8 cellular contexts compared by ENCODE assay signal in the genomic region with DNA sequence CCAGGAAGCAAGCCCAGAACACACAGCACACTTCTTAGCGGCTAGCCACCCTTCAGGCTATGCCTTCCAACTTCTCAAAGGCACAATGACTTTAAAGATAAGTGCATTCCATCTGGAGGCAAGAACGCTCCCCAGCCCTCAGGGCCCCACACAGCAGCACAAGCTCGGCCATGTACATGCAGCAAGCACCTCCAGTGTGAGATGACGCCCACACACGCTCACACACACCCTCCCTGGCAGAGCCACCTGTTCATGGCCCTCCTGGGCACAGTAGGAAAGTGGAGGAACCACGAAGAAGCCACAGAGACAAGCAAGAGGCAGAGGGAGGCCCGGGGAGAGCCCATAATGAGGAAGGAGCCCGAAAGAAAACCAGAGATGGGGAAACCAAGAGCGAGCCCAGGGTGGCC. TPM values are rescaled to one million over a fixed set of nuclear protein-coding genes. Genes with fewer than 3 reads are reported as not detected.
DNase-seq lines count a peak whose midpoint lies in the region; ATAC-seq and TF ChIP-seq lines count a peak whose summit lies in the region.

No MANE protein-coding gene starts in this region.

- CTCF ChIA-PET in CD4-positive, alpha-beta memory T cell (lab: Charles Lee; ENCODE audit: partially characterized antibody) = interaction anchor here (1.3 to 2.7 kb wide), 2 partner anchors 12 to 17 kb away, joined by 3 to 14 read pairs; no protein-coding TSS in a partner anchor

- peak overlapping the region; percentile 32 for H3K27ac ChIP-seq in CD4-positive, alpha-beta memory T cell (ENCODE audit: low read depth, low read length)
- H3K27ac ChIP-seq in gastroesophageal sphincter (peak overlapping the region in 3 of 4 donors; percentile 78 to 82 (median 78)), stomach (peak overlapping the region; percentile 83 to 92 (median 89))

- H3K27me3 ChIP-seq in CD4-positive, alpha-beta memory T cell (ENCODE audit: insufficient read depth, low read length) = no peaks in the 10 kb centered on the region
- H3K27me3 ChIP-seq in gastroesophageal sphincter (no peaks in the 10 kb centered on the region), stomach (no peaks in the 10 kb centered on the region)

- POLR2A ChIA-PET in CD4-positive, alpha-beta memory T cell (lab: Charles Lee; ENCODE audit: partially characterized antibody) = interaction anchor here (1.1 to 3.1 kb wide), 4 partner anchors 9 to 303 kb away, joined by 3 to 12 read pairs (median 4); partner anchors contain the start of genes BIN1 and MAP3K2

- peaks cover 19 to 56% (median 42%) of the 10 kb centered on the region in 4 donors for H3K4me1 Mint-ChIP-seq in CD4-positive, alpha-beta memory T cell
- peaks cover 38% of the 10 kb centered on the region for H3K4me1 Mint-ChIP-seq in activated CD4-positive, alpha-beta T cell treated with anti-CD3 and anti-CD28 coated beads, Interleukin-2, amount 10 ng/mL, durations not matched to agents 24 days and 14 days

- H3K36me3 ChIP-seq in CD4-positive, alpha-beta memory T cell (ENCODE audit: insufficient read depth, low read length) = no peaks in the 10 kb centered on the region
- H3K36me3 ChIP-seq in gastroesophageal sphincter = no peaks in the 10 kb centered on the region
- H3K36me3 ChIP-seq in stomach = no peaks in the 10 kb centered on the region

- TF ChIP-seq POLR2A in gastroesophageal sphincter (IDR thresholded peaks at IDR 0.05) (no peak), stomach (IDR thresholded peaks at IDR 0.05) (no peak)

- no peaks in the 10 kb centered on the region for H3K27me3 Mint-ChIP-seq in CD4-positive, alpha-beta memory T cell
- peaks cover 5% of the 10 kb centered on the region for H3K27me3 Mint-ChIP-seq in activated CD4-positive, alpha-beta T cell treated with anti-CD3 and anti-CD28 coated beads, Interleukin-2, amount 10 ng/mL, durations not matched to agents 24 days and 14 days

- TF ChIP-seq EP300 in gastroesophageal sphincter (IDR thresholded peaks at IDR 0.05) (no peak), stomach (IDR thresholded peaks at IDR 0.05) (no peak)

- H3K9me3 ChIP-seq in CD4-positive, alpha-beta memory T cell (ENCODE audit: control insufficient read depth in 1 of 2, low read length in 2 of 2) = no peaks in the 10 kb centered on the region
- no peaks in the 10 kb centered on the region for H3K9me3 ChIP-seq in gastroesophageal sphincter
- no peaks in the 10 kb centered on the region for H3K9me3 ChIP-seq in stomach

- H3K4me3 Mint-ChIP-seq in CD4-positive, alpha-beta memory T cell = peak overlapping the region in 5 of 8 donors; percentile 17 to 68 (median 54)
- H3K4me3 Mint-ChIP-seq in activated CD4-positive, alpha-beta T cell treated with anti-CD3 and anti-CD28 coated beads, Interleukin-2, amount 10 ng/mL, durations not matched to agents 24 days and 14 days = peak overlapping the region; percentile 25

- TF ChIP-seq CTCF in gastroesophageal sphincter (IDR thresholded peaks at IDR 0.05) = no peak
- no peak for TF ChIP-seq CTCF in stomach (IDR thresholded peaks at IDR 0.05)

- 45 to 100% methylated on average over 1 to 2 of the region's 9 CpGs for WGBS in gastroesophageal sphincter (ENCODE audit: low coverage in 1 of 2), 2 donors
- WGBS in stomach, 5 donors = 27 to 44% (median 33%) methylated on average over 8 to 9 of the region's 9 CpGs

- H3K9me3 Mint-ChIP-seq in CD4-positive, alpha-beta memory T cell = no peaks in the 10 kb centered on the region
- H3K9me3 Mint-ChIP-seq in activated CD4-positive, alpha-beta T cell treated with anti-CD3 and anti-CD28 coated beads, Interleukin-2, amount 10 ng/mL, durations not matched to agents 24 days and 14 days = no peaks in the 10 kb centered on the region

- DNase-seq in CD4-positive, alpha-beta memory T cell = no peak
- DNase-seq in activated CD4-positive, alpha-beta T cell treated with anti-CD3 and anti-CD28 coated beads, Interleukin-2, amount 10 ng/mL, durations not matched to agents 24 days and 14 days = peak; percentile 68
- peak; percentile 74 for DNase-seq in stomach
- DNase-seq in NCI-H748 treated with DMSO at 0.1 percent for 48 hours (lab: John Stamatoyannopoulos, UW) = no peak
- no peak for DNase-seq in SW 1271 (lab: John Stamatoyannopoulos, UW)
- no peak for DNase-seq in activated CD4-positive, CD25-positive, alpha-beta regulatory T cell treated with anti-CD3 and anti-CD28 coated beads, Interleukin-2, amount 50 U/mL, for 72 hours

- no peak overlapping the region for H3K4me3 ChIP-seq in CD4-positive, alpha-beta memory T cell (ENCODE audit: low read length in 2 of 2)
- H3K4me3 ChIP-seq in gastroesophageal sphincter (no peak overlapping the region), stomach (peak overlapping the region in 1 of 4 donors; percentile 1)

- intact Hi-C loops in CD4-positive, alpha-beta memory T cell (cut with micrococcal nuclease) = loop anchor here (10.0 kb wide), 3 partner anchors 210 to 440 kb away; partner anchors contain the start of genes ERCC3, IWS1 and PROC
- intact Hi-C loops in activated CD4-positive, alpha-beta T cell treated with anti-CD3 and anti-CD28 coated beads, Interleukin-2, amount 10 ng/mL, durations not matched to agents 24 days and 14 days (cut with micrococcal nuclease) = loop anchor here (10.0 kb wide), 2 partner anchors 330 to 380 kb away; partner anchors contain the start of gene PROC
- intact Hi-C loops in stomach (cut with DNase I; ENCODE audit: low total_unique reads) = no loop called here

- peak overlapping the region; percentile 87 to 98 (median 95) for H3K27ac Mint-ChIP-seq in CD4-positive, alpha-beta memory T cell
- peak overlapping the region; percentile 79 for H3K27ac Mint-ChIP-seq in activated CD4-positive, alpha-beta T cell treated with anti-CD3 and anti-CD28 coated beads, Interleukin-2, amount 10 ng/mL, durations not matched to agents 24 days and 14 days

- ATAC-seq in HG02610 (IDR thresholded peaks at IDR 0.05; ENCODE audit: unreplicated experiment) = peak; percentile 19
- ATAC-seq in gastroesophageal sphincter = no peak

- peaks cover 49% of the 10 kb centered on the region for H3K4me1 ChIP-seq in CD4-positive, alpha-beta memory T cell (ENCODE audit: insufficient read depth, low read length)
- H3K4me1 ChIP-seq in gastroesophageal sphincter = peaks cover 0 to 96% (median 56%) of the 10 kb centered on the region in 3 donors
- peaks cover 81 to 99% (median 91%) of the 10 kb centered on the region in 4 donors for H3K4me1 ChIP-seq in stomach

- peaks cover 0 to 2% of the 10 kb centered on the region in 2 donors for H3K36me3 Mint-ChIP-seq in CD4-positive, alpha-beta memory T cell
- no peaks in the 10 kb centered on the region for H3K36me3 Mint-ChIP-seq in activated CD4-positive, alpha-beta T cell treated with anti-CD3 and anti-CD28 coated beads, Interleukin-2, amount 10 ng/mL, durations not matched to agents 24 days and 14 days (ENCODE audit: low read depth)

RNA-seq across cellular contexts. Expression of gene BIN1, which starts 21.7 kb away (rescaled TPM):
- total RNA-seq in CD4-positive, alpha-beta memory T cell = 100 to 1,000 TPM in 1 of 2 experiments, 10 to 100 TPM in 1; 99.4 to 103 TPM
- polyA plus RNA-seq in CD4-positive, alpha-beta memory T cell = 100 to 1,000 TPM; 141 to 163 TPM
- 38.3 and 39.7 TPM in 2 replicates for total RNA-seq in activated CD4-positive, alpha-beta T cell treated with anti-CD3 and anti-CD28 coated beads, Interleukin-2, amount 10 ng/mL, durations not matched to agents 24 days and 14 days
- total RNA-seq in gastroesophageal sphincter = 100 to 1,000 TPM in 1 of 4 donors, 10 to 100 TPM in 3; 36.1 to 101 (median 53.9) TPM
- total RNA-seq in stomach = 100 to 1,000 TPM in 1 of 5 donors, 10 to 100 TPM in 4; 39.1 to 175 (median 45.1) TPM
- polyA plus RNA-seq in stomach = 10 to 100 TPM; 47.8 to 49.6 (median 47.8) TPM

Comparison
In these comparisons a context has a peak if more than half of its experiments do, and no peak if none do; other contexts are left out.
1. DNase-seq: peak in activated CD4-positive, alpha-beta T cell treated with anti-CD3 and anti-CD28 coated beads, Interleukin-2, amount 10 ng/mL, durations not matched to agents 24 days and 14 days (single experiment) and stomach (single experiment); none in CD4-positive, alpha-beta memory T cell (0 of 5), NCI-H748 treated with DMSO at 0.1 percent for 48 hours (single experiment), SW 1271 (0 of 2) and activated CD4-positive, CD25-positive, alpha-beta regulatory T cell treated with anti-CD3 and anti-CD28 coated beads, Interleukin-2, amount 50 U/mL, for 72 hours (single experiment).
2. H3K27ac ChIP-seq: peak in every context shown above with its lines; median percentile 89 in stomach; 78 in gastroesophageal sphincter; 32 in CD4-positive, alpha-beta memory T cell.